24 cellular contexts compared by ENCODE assay signal in genomic region chr4:93809773-93810172, GRCh38. TPM values are rescaled to one million over a fixed set of nuclear protein-coding genes. Genes with fewer than 3 reads are reported as not detected.
"Had no signal": no experiment of that assay in that cellular context is flagged by ENCODE, and none has a peak within 500 bp of the region (broad histone marks: within the 10 kb centered on the region; RNA-seq: fewer than 3 reads in every experiment).

No MANE protein-coding gene starts in this region.

- H3K4me1 ChIP-seq: ascending aorta, gastrocnemius medialis, prostate gland, right lobe of liver, vagina had no signal

- H3K9me3 ChIP-seq: ascending aorta, gastrocnemius medialis, prostate gland, right lobe of liver, spleen, tibial nerve, vagina had no signal

- FAIRE-seq: bronchial epithelial cell had no signal

- ATAC-seq: activated CD8-positive, alpha-beta T cell treated with anti-CD3 and anti-CD28 coated beads, Interleukin-2, amount 10 ng/mL, durations not matched to agents 7 days and 5 days; activated naive CD8-positive, alpha-beta T cell treated with anti-CD3 and anti-CD28 coated beads, Interleukin-2, amount 50 U/mL, for 24 hours; activated T-cell treated with anti-CD3 and anti-CD28 coated beads, Interleukin-2, amount 50 U/mL, for 4 hours; esophagus mucosa; gastrocnemius medialis; right lobe of liver; stimulated activated naive B cell treated with anti-CD40 and anti-IgM and Interleukin-4, amounts not matched to agents 10 μg/mL and 1 μg/mL and 100 μg/mL, for 72 hours had no signal

- H3K27ac ChIP-seq: ascending aorta, gastrocnemius medialis, prostate gland, right lobe of liver, spleen, vagina had no signal

- H3K36me3 ChIP-seq: ascending aorta, gastrocnemius medialis, prostate gland, right lobe of liver, spleen, tibial nerve, vagina had no signal

- H3K27me3 ChIP-seq: ascending aorta, gastrocnemius medialis, right lobe of liver, spleen, tibial nerve, vagina had no signal

- H3K4me3 ChIP-seq: ascending aorta, gastrocnemius medialis, lung, prostate gland, right lobe of liver, spleen, tibial nerve, vagina had no signal

- DNase-seq: activated CD4-positive, alpha-beta T cell treated with anti-CD3 and anti-CD28 coated beads, Interleukin-2, amount 10 ng/mL, durations not matched to agents 7 days and 5 days; activated CD8-positive, alpha-beta T cell treated with anti-CD3 and anti-CD28 coated beads, Interleukin-2, amount 10 ng/mL, durations not matched to agents 7 days and 5 days; activated naive CD4-positive, alpha-beta T cell treated with anti-CD3 and anti-CD28 coated beads, Interleukin-2, amount 10 ng/mL, durations not matched to agents 7 days and 5 days; activated naive CD8-positive, alpha-beta T cell treated with anti-CD3 and anti-CD28 coated beads, Interleukin-2, amount 50 U/mL, for 24 hours; activated T-cell treated with anti-CD3 and anti-CD28 coated beads, Interleukin-2, amount 50 U/mL, for 4 hours; effector CD8-positive, alpha-beta T cell; gastrocnemius medialis; midbrain; right lobe of liver; spleen; stimulated activated CD4-positive, alpha-beta T cell treated with anti-CD3 and anti-CD28 coated beads, Interleukin-4, amount 100 ng/mL, for 4 hours; stimulated activated naive B cell treated with anti-CD40 and anti-IgM and Interleukin-4, amounts not matched to agents 10 μg/mL and 1 μg/mL and 100 μg/mL, for 72 hours; T1000 had no signal

RNA-seq across cellular contexts. Expression of gene ATOH1, which starts 18.8 kb away (rescaled TPM):
- total RNA-seq: activated CD4-positive, alpha-beta T cell treated with anti-CD3 and anti-CD28 coated beads, Interleukin-2, amount 10 ng/mL, durations not matched to agents 7 days and 5 days; activated CD8-positive, alpha-beta T cell treated with anti-CD3 and anti-CD28 coated beads, Interleukin-2, amount 10 ng/mL, durations not matched to agents 7 days and 5 days; activated T-cell treated with anti-CD3 and anti-CD28 coated beads, Interleukin-2, amount 50 U/mL, for 4 hours; ascending aorta; bronchial epithelial cell; chondrocyte; esophagus mucosa; lung; neural crest cell; omental fat pad; prostate gland; right lobe of liver; spleen; T-helper 1 cell treated with Interleukin-12 subunit alpha and Interleukin-12 subunit beta and Interleukin-4 antibody, amounts not matched to agents 30 ng/mL and 1 ng/mL, for 36 hours; tibial nerve; vagina had no signal
- polyA plus RNA-seq: lung, spleen had no signal
